ENCODE assay signal across 11 cellular contexts in the genomic region with DNA sequence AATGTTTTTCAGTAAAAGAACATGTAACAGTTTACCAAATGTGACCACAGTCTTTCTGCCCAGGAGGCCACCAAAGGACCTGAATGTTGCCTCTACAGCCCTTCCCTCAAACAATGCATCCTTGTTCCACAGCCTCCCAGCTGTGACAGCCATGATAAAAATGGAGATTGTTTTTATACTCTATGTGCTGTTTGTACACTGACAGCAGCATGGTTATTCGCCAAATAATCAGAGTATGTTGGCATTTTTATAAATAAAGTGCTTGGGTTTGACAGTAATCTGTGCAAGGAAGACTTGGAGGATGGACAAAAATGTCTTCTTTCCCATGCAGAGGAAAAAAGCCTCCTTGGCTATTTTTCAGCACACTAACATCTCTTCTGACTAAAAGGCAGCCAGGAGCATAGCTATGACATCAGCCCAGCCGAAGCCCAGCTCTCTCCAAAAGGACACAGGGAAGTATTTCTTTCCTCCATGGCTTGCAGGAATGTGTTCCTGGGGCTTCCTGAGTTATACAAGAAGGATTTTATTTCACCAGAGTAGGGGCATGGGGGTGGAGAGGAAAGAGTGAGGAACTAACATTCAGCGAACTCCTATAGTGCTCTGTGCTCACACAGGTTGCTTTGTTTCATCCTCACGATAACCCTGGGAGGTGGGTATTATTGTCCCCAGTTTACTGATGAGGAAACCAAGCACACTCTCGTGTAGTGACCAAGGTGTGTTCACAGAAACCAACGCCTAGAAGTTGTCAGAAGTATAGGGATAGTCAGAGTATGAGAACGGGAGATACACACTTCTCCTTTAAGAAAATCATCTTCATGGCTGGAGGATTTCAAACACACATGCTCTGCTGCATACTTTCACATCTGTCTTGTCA.
DNase-seq lines count a peak whose midpoint lies in the region; ATAC-seq and TF ChIP-seq lines count a peak whose summit lies in the region.
"Had no signal": no experiment of that assay in that cellular context is flagged by ENCODE, and none has a peak within 500 bp of the region (broad histone marks: within the 10 kb centered on the region; RNA-seq: fewer than 3 reads in every experiment).

No MANE protein-coding gene starts in this region.

- ATAC-seq in Right ventricle myocardium superior (ENCODE audit: poor library complexity) (peak; percentile 82), HG02759 (IDR thresholded peaks at IDR 0.05; ENCODE audit: unreplicated experiment) (no peak), GM18873 (IDR thresholded peaks at IDR 0.05; ENCODE audit: low FRiP score, unreplicated experiment) (no peak), GM18520 (IDR thresholded peaks at IDR 0.05; ENCODE audit: unreplicated experiment) (no peak)
- ATAC-seq: psoas muscle had no signal

- TF ChIP-seq CTCF in astrocyte of the cerebellum (IDR thresholded peaks at IDR 0.05; ENCODE audit: low read depth, low read length, missing control alignments), result no peak

- DNase-seq in AG08396 (ENCODE audit: low spot score), result peak; percentile 35
- DNase-seq in astrocyte of the cerebellum (ENCODE audit: low read depth), result peak; percentile 75
- DNase-seq in Right ventricle myocardium superior, result peak; percentile 47
- DNase-seq in non-pigmented ciliary epithelial cell (ENCODE audit: low read depth), result peak; percentile 14
- no peak for DNase-seq in NCI-H128 (lab: John Stamatoyannopoulos, UW; ENCODE audit: unreplicated experiment)
- DNase-seq: activated CD4-positive, alpha-beta T cell treated with anti-CD3 and anti-CD28 coated beads, Interleukin-2, amount 10 ng/mL, durations not matched to agents 7 days and 5 days; psoas muscle; SIG-M5 had no signal

- peak overlapping the region; percentile 2 for H3K4me3 ChIP-seq in astrocyte of the cerebellum (ENCODE audit: low read depth, low read length)
- H3K4me3 ChIP-seq: psoas muscle had no signal

- intact Hi-C loops in Right ventricle myocardium superior (cut with DNase I), result no loop called here

- in situ Hi-C loops in astrocyte of the cerebellum (cut with HindIII; ENCODE audit: low sequenced_read_pairs), result no loop called here
